ENCODE assay signal across 1 cellular context in genomic region chr16:51825740-51826139, GRCh38.
TF ChIP-seq lines count a peak whose summit lies in the region.

No MANE protein-coding gene starts in this region.

TF ChIP-seq in SK-N-SH, 30 proteins besides CTCF, POLR2A, EP300 and RAD21 (continued from another document):
- no peak for TF ChIP-seq MEF2A (IDR thresholded peaks at IDR 0.05; ENCODE audit: borderline replicate concordance, low read depth)
- TF ChIP-seq ELF1 (IDR thresholded peaks at IDR 0.05): no peak
- TF ChIP-seq, protein P1, sequence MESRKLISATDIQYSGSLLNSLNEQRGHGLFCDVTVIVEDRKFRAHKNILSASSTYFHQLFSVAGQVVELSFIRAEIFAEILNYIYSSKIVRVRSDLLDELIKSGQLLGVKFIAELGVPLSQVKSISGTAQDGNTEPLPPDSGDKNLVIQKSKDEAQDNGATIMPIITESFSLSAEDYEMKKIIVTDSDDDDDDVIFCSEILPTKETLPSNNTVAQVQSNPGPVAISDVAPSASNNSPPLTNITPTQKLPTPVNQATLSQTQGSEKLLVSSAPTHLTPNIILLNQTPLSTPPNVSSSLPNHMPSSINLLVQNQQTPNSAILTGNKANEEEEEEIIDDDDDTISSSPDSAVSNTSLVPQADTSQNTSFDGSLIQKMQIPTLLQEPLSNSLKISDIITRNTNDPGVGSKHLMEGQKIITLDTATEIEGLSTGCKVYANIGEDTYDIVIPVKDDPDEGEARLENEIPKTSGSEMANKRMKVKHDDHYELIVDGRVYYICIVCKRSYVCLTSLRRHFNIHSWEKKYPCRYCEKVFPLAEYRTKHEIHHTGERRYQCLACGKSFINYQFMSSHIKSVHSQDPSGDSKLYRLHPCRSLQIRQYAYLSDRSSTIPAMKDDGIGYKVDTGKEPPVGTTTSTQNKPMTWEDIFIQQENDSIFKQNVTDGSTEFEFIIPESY (IDR thresholded peaks at IDR 0.05; ENCODE audit: borderline replicate concordance, low read depth): no peak
- no peak for TF ChIP-seq CHD2 (IDR thresholded peaks at IDR 0.05; ENCODE audit: low read length, partially characterized antibody)
- no peak for TF ChIP-seq FOSL2 (IDR thresholded peaks at IDR 0.05; ENCODE audit: borderline replicate concordance, low read depth)
- TF ChIP-seq, protein P2, sequence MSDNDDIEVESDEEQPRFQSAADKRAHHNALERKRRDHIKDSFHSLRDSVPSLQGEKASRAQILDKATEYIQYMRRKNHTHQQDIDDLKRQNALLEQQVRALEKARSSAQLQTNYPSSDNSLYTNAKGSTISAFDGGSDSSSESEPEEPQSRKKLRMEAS (IDR thresholded peaks at IDR 0.05; ENCODE audit: low read depth): no peak
- no peak for TF ChIP-seq GABPA (IDR thresholded peaks at IDR 0.05; ENCODE audit: low read depth)
